14 cellular contexts compared by ENCODE assay signal in the genomic region with DNA sequence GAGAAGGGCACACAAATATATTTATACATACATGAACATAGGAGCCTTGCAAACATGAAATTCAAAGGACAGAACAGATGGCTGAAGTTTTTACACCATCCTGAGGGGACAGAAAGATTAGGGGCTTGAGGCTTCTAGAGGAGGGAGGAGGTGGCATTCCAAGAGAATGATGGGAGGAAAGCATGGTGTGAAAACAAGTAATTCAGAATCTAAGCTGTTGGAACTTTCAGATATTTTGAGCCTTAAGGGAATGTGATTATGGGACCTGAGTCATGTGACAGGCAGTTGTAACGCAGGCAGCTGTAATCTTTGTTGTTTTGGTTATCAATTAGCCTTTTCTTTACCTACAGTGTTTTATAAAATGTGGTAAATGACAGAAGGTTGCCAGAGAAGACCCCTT.
DNase-seq lines count a peak whose midpoint lies in the region; ATAC-seq and TF ChIP-seq lines count a peak whose summit lies in the region.
"Had no signal": no experiment of that assay in that cellular context is flagged by ENCODE, and none has a peak within 500 bp of the region (broad histone marks: within the 10 kb centered on the region; RNA-seq: fewer than 3 reads in every experiment).

No MANE protein-coding gene starts in this region.

- H3K9me3 Mint-ChIP-seq in GM23338: peaks cover 9% of the 10 kb centered on the region; the same call in 2 of the 3 replicates
- H3K9me3 Mint-ChIP-seq in activated CD4-positive, alpha-beta T cell treated with anti-CD3 and anti-CD28 coated beads, Interleukin-2, amount 10 ng/mL, durations not matched to agents 24 days and 14 days: no peaks in the 10 kb centered on the region
- H3K9me3 Mint-ChIP-seq: activated B cell treated with CpG ODN at 0.5 μM for 24 hours had no signal

- H3K4ac ChIP-seq in trophoblast cell (ENCODE audit: low read depth, low read length): peak overlapping the region; percentile 52

- intact Hi-C loops in activated CD4-positive, alpha-beta T cell treated with anti-CD3 and anti-CD28 coated beads, Interleukin-2, amount 10 ng/mL, durations not matched to agents 24 days and 14 days (cut with micrococcal nuclease): no loop called here

- no peak overlapping the region; the same call in 1 of the 2 replicates for H2AFZ ChIP-seq in GM23338
- no peak overlapping the region for H2AFZ ChIP-seq in trophoblast cell (ENCODE audit: insufficient read depth, low read length, poor library complexity)

- peaks cover 56% of the 10 kb centered on the region for H3K4me1 Mint-ChIP-seq in GM23338
- no peaks in the 10 kb centered on the region for H3K4me1 Mint-ChIP-seq in activated CD4-positive, alpha-beta T cell treated with anti-CD3 and anti-CD28 coated beads, Interleukin-2, amount 10 ng/mL, durations not matched to agents 24 days and 14 days
- H3K4me1 Mint-ChIP-seq: activated B cell treated with CpG ODN at 0.5 μM for 24 hours had no signal

- no peak overlapping the region for H4K8ac ChIP-seq in trophoblast cell (ENCODE audit: low read depth, low read length)

- no peak overlapping the region for H2BK12ac ChIP-seq in trophoblast cell (ENCODE audit: low read length)

- DNase-seq in GM23338 (ENCODE audit: low spot score): no peak
- no peak for DNase-seq in SK-N-MC (ENCODE audit: low read depth, low spot score)
- DNase-seq in trophoblast cell: peak in 1 of 2 donors; percentile 21
- no peak for DNase-seq in GF-D8 (lab: John Stamatoyannopoulos, UW)
- no peak for DNase-seq in activated CD4-positive, alpha-beta T cell treated with anti-CD3 and anti-CD28 coated beads, Interleukin-2, amount 10 ng/mL, durations not matched to agents 24 days and 14 days
- DNase-seq: activated B cell treated with CpG ODN at 0.5 μM for 24 hours; activated T-cell treated with anti-CD3 and anti-CD28 coated beads for 4 hours; adrenal gland; stimulated activated CD4-positive, alpha-beta T cell treated with anti-CD3 and anti-CD28 coated beads, Interleukin-4, amount 100 ng/mL, for 1 hour; stimulated activated naive CD4-positive, alpha-beta T cell treated with Interleukin-2 at 50 U/mL for 16 hours had no signal

- H3K36me3 ChIP-seq in GM23338 (ENCODE audit: insufficient read depth) (no peaks in the 10 kb centered on the region), SK-N-MC (ENCODE audit: insufficient read depth, low read length) (no peaks in the 10 kb centered on the region), iPS-20b (ENCODE audit: insufficient read depth, low read depth, low read length) (no peaks in the 10 kb centered on the region), trophoblast cell (ENCODE audit: control insufficient read depth in 1 of 2, insufficient read depth in 2 of 2, low read length in 2 of 2) (no peaks in the 10 kb centered on the region)
- H3K36me3 ChIP-seq: adrenal gland; BLaER1 treated with 17β-estradiol and CSF1 and Interleukin-3, amounts not matched to agents 10 nM and 100 nM had no signal

- H3K4me2 ChIP-seq in GM23338 (peak overlapping the region; percentile 10; the same call in 1 of the 2 replicates), trophoblast cell (ENCODE audit: low read length) (no peak overlapping the region)
- H3K4me2 ChIP-seq: BLaER1 treated with 17β-estradiol and CSF1 and Interleukin-3, amounts not matched to agents 10 nM and 100 nM had no signal

- H3K79me2 ChIP-seq in GM23338 (replicated peaks; ENCODE audit: insufficient read depth) (no peaks in the 10 kb centered on the region), trophoblast cell (ENCODE audit: control insufficient read depth, insufficient read depth, low read length, poor library complexity) (no peaks in the 10 kb centered on the region)

- peak overlapping the region; percentile 61 for H2BK120ac ChIP-seq in trophoblast cell (ENCODE audit: insufficient read depth, low read length, poor library complexity)

- no peak overlapping the region for H2AK5ac ChIP-seq in trophoblast cell (ENCODE audit: low read length)

- no peak overlapping the region for H3K23ac ChIP-seq in trophoblast cell (ENCODE audit: low read length)

- peak overlapping the region; percentile 66 for H4K91ac ChIP-seq in trophoblast cell (ENCODE audit: low read depth, low read length)

- H3K9ac ChIP-seq in SK-N-MC (ENCODE audit: insufficient read length) (peak overlapping the region; percentile 50), iPS-20b (ENCODE audit: low read depth, low read length) (peak overlapping the region; percentile 14; the same call in 1 of the 2 replicates), trophoblast cell (ENCODE audit: low read length) (no peak overlapping the region)
- H3K9ac ChIP-seq: BLaER1 treated with 17β-estradiol and CSF1 and Interleukin-3, amounts not matched to agents 10 nM and 100 nM had no signal

- peaks cover 37% of the 10 kb centered on the region for H3K79me1 ChIP-seq in trophoblast cell (ENCODE audit: low read length)

- H4K20me1 ChIP-seq in GM23338 (replicated peaks; ENCODE audit: insufficient read depth): no peaks in the 10 kb centered on the region
- H4K20me1 ChIP-seq: BLaER1 treated with 17β-estradiol and CSF1 and Interleukin-3, amounts not matched to agents 10 nM and 100 nM had no signal

- H3K27ac ChIP-seq in GM23338 (ENCODE audit: low read depth): peak overlapping the region; percentile 83
- peak overlapping the region; percentile 61; the same call in 1 of the 2 replicates for H3K27ac ChIP-seq in SK-N-MC
- peak overlapping the region; percentile 59 for H3K27ac ChIP-seq in iPS-20b (ENCODE audit: low read length)
- peak overlapping the region; percentile 69 for H3K27ac ChIP-seq in trophoblast cell (ENCODE audit: low read depth, low read length)
- H3K27ac ChIP-seq: adrenal gland; BLaER1 treated with 17β-estradiol and CSF1 and Interleukin-3, amounts not matched to agents 10 nM and 100 nM had no signal

- peaks cover 32% of the 10 kb centered on the region for H3K4me1 ChIP-seq in GM23338 (ENCODE audit: insufficient read depth)
- peaks cover 24% of the 10 kb centered on the region for H3K4me1 ChIP-seq in iPS-20b (ENCODE audit: insufficient read depth, low read length)
- H3K4me1 ChIP-seq in trophoblast cell (ENCODE audit: control insufficient read depth in 1 of 2, insufficient read depth in 2 of 2, low read length in 2 of 2): peaks cover 4 to 9% of the 10 kb centered on the region in 2 experiments

- no peak overlapping the region for H3K18ac ChIP-seq in trophoblast cell (ENCODE audit: low read length)

- peaks cover 14% of the 10 kb centered on the region for H3K36me3 Mint-ChIP-seq in GM23338 (ENCODE audit: low read depth)
- H3K36me3 Mint-ChIP-seq in activated CD4-positive, alpha-beta T cell treated with anti-CD3 and anti-CD28 coated beads, Interleukin-2, amount 10 ng/mL, durations not matched to agents 24 days and 14 days (ENCODE audit: low read depth): no peaks in the 10 kb centered on the region

- H3K27me3 Mint-ChIP-seq in GM23338 (ENCODE audit: insufficient read depth, low read depth, poor library complexity): peaks cover 2% of the 10 kb centered on the region
- H3K27me3 Mint-ChIP-seq in activated CD4-positive, alpha-beta T cell treated with anti-CD3 and anti-CD28 coated beads, Interleukin-2, amount 10 ng/mL, durations not matched to agents 24 days and 14 days: no peaks in the 10 kb centered on the region
- H3K27me3 Mint-ChIP-seq: activated B cell treated with CpG ODN at 0.5 μM for 24 hours had no signal

- TF ChIP-seq CTCF in GM23338 (conservative IDR thresholded peaks at IDR 0.05; ENCODE audit: low read depth in 2 of 2): no peak

- peak overlapping the region; percentile 20 for H3K14ac ChIP-seq in trophoblast cell (ENCODE audit: low read length)

- no peaks in the 10 kb centered on the region for H3F3A ChIP-seq in GM23338 (replicated peaks; ENCODE audit: low read depth)

- H3K27me3 ChIP-seq in GM23338 (ENCODE audit: insufficient read depth) (no peaks in the 10 kb centered on the region), iPS-20b (ENCODE audit: insufficient read depth, low read length) (no peaks in the 10 kb centered on the region), trophoblast cell (ENCODE audit: insufficient read depth, low read length) (no peaks in the 10 kb centered on the region)
- H3K27me3 ChIP-seq: adrenal gland; BLaER1 treated with 17β-estradiol and CSF1 and Interleukin-3, amounts not matched to agents 10 nM and 100 nM had no signal

- H3K9me2 ChIP-seq in GM23338 (ENCODE audit: insufficient read depth): no peaks in the 10 kb centered on the region

- no peak overlapping the region for H4K12ac ChIP-seq in trophoblast cell (ENCODE audit: low read depth, low read length)

- H3K9me3 ChIP-seq in SK-N-MC (ENCODE audit: low read depth, low read length) (no peaks in the 10 kb centered on the region), iPS-20b (ENCODE audit: insufficient read depth, low read depth, low read length) (no peaks in the 10 kb centered on the region; the same call in 1 of the 2 replicates), trophoblast cell (ENCODE audit: insufficient read depth, low read depth, low read length) (no peaks in the 10 kb centered on the region)
- H3K9me3 ChIP-seq: adrenal gland; BLaER1 treated with 17β-estradiol and CSF1 and Interleukin-3, amounts not matched to agents 10 nM and 100 nM had no signal

- no peak overlapping the region for H3K4me3 Mint-ChIP-seq in GM23338
- no peak overlapping the region for H3K4me3 Mint-ChIP-seq in activated CD4-positive, alpha-beta T cell treated with anti-CD3 and anti-CD28 coated beads, Interleukin-2, amount 10 ng/mL, durations not matched to agents 24 days and 14 days
- H3K4me3 Mint-ChIP-seq: activated B cell treated with CpG ODN at 0.5 μM for 24 hours had no signal

- ATAC-seq in GM23338 (peak; percentile 37), GM21423 (IDR thresholded peaks at IDR 0.05; ENCODE audit: unreplicated experiment) (no peak), HG03442 (IDR thresholded peaks at IDR 0.05; ENCODE audit: unreplicated experiment) (no peak)

- peak overlapping the region; percentile 71 for H2BK5ac ChIP-seq in trophoblast cell (ENCODE audit: low read depth, low read length, poor library complexity)

- H3K27ac Mint-ChIP-seq in GM23338: peak overlapping the region; percentile 89
- H3K27ac Mint-ChIP-seq in activated CD4-positive, alpha-beta T cell treated with anti-CD3 and anti-CD28 coated beads, Interleukin-2, amount 10 ng/mL, durations not matched to agents 24 days and 14 days: no peak overlapping the region
- H3K27ac Mint-ChIP-seq: activated B cell treated with CpG ODN at 0.5 μM for 24 hours had no signal

- H3K4me3 ChIP-seq in GM23338 (no peak overlapping the region; the same call in 1 of the 2 replicates), SK-N-MC (no peak overlapping the region), iPS-20b (ENCODE audit: low read length) (0 out of 2 replicates have a peak overlapping the region, but pooled peaks have one; percentile 31), trophoblast cell (ENCODE audit: low read depth, low read length) (no peak overlapping the region)
- H3K4me3 ChIP-seq: adrenal gland; BLaER1 treated with 17β-estradiol and CSF1 and Interleukin-3, amounts not matched to agents 10 nM and 100 nM had no signal

- no CpG with 5 or more reads among the region's 1 CpG for WGBS in trophoblast cell (ENCODE audit: extremely low coverage, insufficient coverage, insufficient read length)

TF ChIP-seq in GM23338, 12 proteins besides CTCF, POLR2A, EP300 and RAD21:
- TF ChIP-seq CREB1 (CRISPR knock-in tag; IDR thresholded peaks at IDR 0.05; ENCODE audit: low read depth): no peak
- no peak for TF ChIP-seq ZNF331 (CRISPR knock-in tag; IDR thresholded peaks at IDR 0.05; ENCODE audit: low read depth)
- TF ChIP-seq NANOG (IDR thresholded peaks at IDR 0.05; ENCODE audit: borderline replicate concordance): no peak
